In genomic region chrX:10602646-10603045, GRCh38 we compare ENCODE assay signal across 18 cellular contexts. TPM values are rescaled to one million over a fixed set of nuclear protein-coding genes. Genes with fewer than 3 reads are reported as not detected.
DNase-seq lines count a peak whose midpoint lies in the region; ATAC-seq, FAIRE-seq and TF ChIP-seq lines count a peak whose summit lies in the region.
"Had no signal": no experiment of that assay in that cellular context is flagged by ENCODE, and none has a peak within 500 bp of the region (broad histone marks: within the 10 kb centered on the region; RNA-seq: fewer than 3 reads in every experiment).

No MANE protein-coding gene starts in this region.

- FAIRE-seq in HepG2 (lab: Jason Lieb, UNC), result no peak
- FAIRE-seq: D721Med had no signal

- no TSS peak for BruUV-seq in HepG2 (replicated peaks; lab: Mats Ljungman, UMichigan)

- intact Hi-C loops in mucosa of descending colon (cut with DNase I, micrococcal nuclease), result no loop called here
- intact Hi-C loops in HepG2 (cut with micrococcal nuclease; ENCODE audit: unreplicated experiment), result no loop called here

- in situ Hi-C loops in HepG2 (cut with HindIII; ENCODE audit: extremely low pct_ligation_motif_present, low pct_unique_long_range_greater_than_20kb), result no loop called here

- H2AFZ ChIP-seq in HepG2 (ENCODE audit: low read length), result no peak overlapping the region

- H3K4me3 ChIP-seq in mucosa of descending colon, result no peak overlapping the region
- no peak overlapping the region for H3K4me3 ChIP-seq in HepG2 (replicated peaks in 1 of 3; ENCODE audit: insufficient read depth in 1 of 3, low read depth in 2 of 3, low read length in 3 of 3)
- H3K4me3 ChIP-seq: BLaER1 treated with 17β-estradiol and CSF1 and Interleukin-3, amounts not matched to agents 10 nM and 100 nM; HAP-1 had no signal

- peak; percentile 64 for ATAC-seq in GM18907 (IDR thresholded peaks at IDR 0.05; ENCODE audit: unreplicated experiment)
- ATAC-seq in esophagus mucosa, result peak; percentile 64
- ATAC-seq in mucosa of descending colon, result peak; percentile 91
- ATAC-seq in HepG2, result no peak
- ATAC-seq in HG02852 (IDR thresholded peaks at IDR 0.05; ENCODE audit: unreplicated experiment), result no peak
- ATAC-seq: SK-N-SH treated with all-trans-retinoic acid at 6 μM for 48 hours, T-cell had no signal

- no peak overlapping the region for H3K4me2 ChIP-seq in HepG2 (ENCODE audit: low read depth, low read length)
- H3K4me2 ChIP-seq: BLaER1 treated with 17β-estradiol and CSF1 and Interleukin-3, amounts not matched to agents 10 nM and 100 nM had no signal

- CTCF ChIA-PET in HepG2 (lab: Yijun Ruan, JAX; ENCODE audit: low intra/inter-chr PET ratio, low total read pairs), result no interaction called here

- no peak for TF ChIP-seq POLR2A in HepG2 (IDR thresholded peaks at IDR 0.05; ENCODE audit: insufficient read depth in 1 of 2, low read depth in 2 of 2, low read length in 2 of 2)

- no peak for TF ChIP-seq RAD21 in HepG2 (CRISPR knock-in tag; IDR thresholded peaks at IDR 0.05)

- POLR2A ChIA-PET in HepG2 (lab: Yijun Ruan, JAX), result no interaction called here

- H3K36me3 ChIP-seq in mucosa of descending colon (ENCODE audit: low read depth) (no peaks in the 10 kb centered on the region), HepG2 (replicated peaks in 1 of 2; ENCODE audit: control insufficient read depth in 1 of 2, insufficient read depth in 2 of 2, low read length in 2 of 2) (no peaks in the 10 kb centered on the region)
- H3K36me3 ChIP-seq: BLaER1 treated with 17β-estradiol and CSF1 and Interleukin-3, amounts not matched to agents 10 nM and 100 nM; HAP-1 had no signal

- WGBS in HepG2 (ENCODE audit: low lambda C conversion rate), result no CpG with 5 or more reads among the region's 2 CpGs

- TF ChIP-seq CTCF in mucosa of descending colon (IDR thresholded peaks at IDR 0.05), result no peak
- TF ChIP-seq CTCF in HepG2 (CRISPR knock-in tag; IDR thresholded peaks at IDR 0.05), result no peak

- H3K4me1 ChIP-seq in mucosa of descending colon (ENCODE audit: low read depth), result no peaks in the 10 kb centered on the region
- H3K4me1 ChIP-seq in HepG2 (ENCODE audit: insufficient read depth, low read length), result no peaks in the 10 kb centered on the region
- H3K4me1 ChIP-seq: BLaER1 treated with 17β-estradiol and CSF1 and Interleukin-3, amounts not matched to agents 10 nM and 100 nM had no signal

- no peak for TF ChIP-seq EP300 in HepG2 (IDR thresholded peaks at IDR 0.05; ENCODE audit: low read depth in 2 of 2, low read length in 2 of 2)
- no peak for TF ChIP-seq EP300 in HepG2 (CRISPR knock-in tag; IDR thresholded peaks at IDR 0.05; ENCODE audit: borderline replicate concordance)

- no peak overlapping the region for H3K27ac ChIP-seq in HepG2 (ENCODE audit: extremely low read length, insufficient read depth, low read length)
- H3K27ac ChIP-seq: BLaER1 treated with 17β-estradiol and CSF1 and Interleukin-3, amounts not matched to agents 10 nM and 100 nM had no signal

- H3K9me3 ChIP-seq in mucosa of descending colon (no peaks in the 10 kb centered on the region), HepG2 (ENCODE audit: low read length) (no peaks in the 10 kb centered on the region)
- H3K9me3 ChIP-seq: BLaER1 treated with 17β-estradiol and CSF1 and Interleukin-3, amounts not matched to agents 10 nM and 100 nM; HAP-1 had no signal

- no peak overlapping the region for H3K9ac ChIP-seq in HepG2 (ENCODE audit: insufficient read depth, low read depth, low read length)
- H3K9ac ChIP-seq: BLaER1 treated with 17β-estradiol and CSF1 and Interleukin-3, amounts not matched to agents 10 nM and 100 nM had no signal

- no peaks in the 10 kb centered on the region for H4K20me1 ChIP-seq in HepG2 (ENCODE audit: insufficient read depth, low read length)

- no peaks in the 10 kb centered on the region for H3K79me2 ChIP-seq in HepG2 (ENCODE audit: insufficient read depth, low read length)

- no peaks in the 10 kb centered on the region for H3K27me3 ChIP-seq in HepG2 (ENCODE audit: control insufficient read depth in 1 of 2, insufficient read depth in 2 of 2, low read length in 2 of 2)

- DNase-seq in NCI-H2171 treated with DMSO at 0.1 percent for 48 hours (lab: John Stamatoyannopoulos, UW), result peak; percentile 83
- no peak for DNase-seq in mucosa of descending colon
- DNase-seq in HepG2 (ENCODE audit: low spot score), result no peak
- DNase-seq in NCI-H1436 (lab: John Stamatoyannopoulos, UW), result no peak
- DNase-seq: CD8-positive, alpha-beta memory T cell; DMS79 treated with DMSO at 0.1 percent for 48 hours; NCI-H1105 treated with DMSO at 0.1 percent for 48 hours; NCI-H187 treated with DMSO at 0.1 percent for 48 hours; NCI-H446; SHP77; T-cell had no signal

TF ChIP-seq in HepG2, 621 proteins besides CTCF, POLR2A, EP300 and RAD21:
- TF ChIP-seq CEBPB (IDR thresholded peaks at IDR 0.05; ENCODE audit: borderline replicate concordance, low read depth, low read length), result no peak
- TF ChIP-seq ZSCAN5A (CRISPR knock-in tag; IDR thresholded peaks at IDR 0.05; ENCODE audit: borderline replicate concordance), result no peak
- no peak for TF ChIP-seq KLF15 (CRISPR knock-in tag; IDR thresholded peaks at IDR 0.05; ENCODE audit: borderline replicate concordance)
- TF ChIP-seq ZNF558 (CRISPR knock-in tag; IDR thresholded peaks at IDR 0.05; ENCODE audit: borderline replicate concordance), result no peak
- TF ChIP-seq ZNF720 (CRISPR knock-in tag; IDR thresholded peaks at IDR 0.05), result no peak
- no peak for TF ChIP-seq NAIF1 (CRISPR knock-in tag; IDR thresholded peaks at IDR 0.05; ENCODE audit: borderline replicate concordance)
- TF ChIP-seq HOXA3 (CRISPR knock-in tag; IDR thresholded peaks at IDR 0.05), result no peak
- no peak for TF ChIP-seq ZNF513 (CRISPR knock-in tag; conservative IDR thresholded peaks at IDR 0.05)
- no peak for TF ChIP-seq TRAFD1 (CRISPR knock-in tag; IDR thresholded peaks at IDR 0.05; ENCODE audit: borderline replicate concordance)
- TF ChIP-seq ZNF251 (CRISPR knock-in tag; IDR thresholded peaks at IDR 0.05), result no peak

RNA-seq across cellular contexts. Expression of gene MID1, which starts 17.7 kb away (rescaled TPM):
- total RNA-seq in esophagus mucosa (18.3 TPM), mucosa of descending colon (10 to 100 TPM; 41.4 to 48.8 (median 48.4) TPM), HepG2 (2016; rRNA removed; fragmentation: Illumina TruSeq; extraction: Trizol) (0.86 and 1.2 TPM in 2 replicates)
- total RNA-seq in HepG2 (2016; cell fraction: cytosol; rRNA removed; fragmentation: Illumina TruSeq; extraction: Trizol; ENCODE audit: low read depth), result 1.5 TPM in 2 replicates
- total RNA-seq in HepG2 (2016; cell fraction: insoluble cytoplasmic fraction; rRNA removed; fragmentation: Illumina TruSeq; extraction: Trizol), result 1.00 and 1.2 TPM in 2 replicates
- total RNA-seq in HepG2 (2016; cell fraction: membrane; rRNA removed; fragmentation: Illumina TruSeq; extraction: Trizol), result 1.4 and 1.7 TPM in 2 replicates
- total RNA-seq in HepG2 (2016; cell fraction: nucleus; rRNA removed; fragmentation: Illumina TruSeq; extraction: Trizol), result 1.4 TPM in 2 replicates
- polyA plus RNA-seq in HepG2 (2011; rRNA removed), result 1.1 and 1.2 TPM in 2 replicates
- 0.85 and 1.0 TPM in 2 replicates for polyA plus RNA-seq in HepG2 (2011; cell fraction: cytosol; rRNA removed)
- polyA plus RNA-seq in HepG2 (2011; cell fraction: nucleus; rRNA removed), result 2.2 and 2.4 TPM in 2 replicates
- 1.1 and 1.6 TPM in 2 replicates for polyA plus RNA-seq in HepG2 (2012)
- polyA plus RNA-seq in HepG2 (2016; cell fraction: cytosol; fragmentation: Illumina TruSeq; extraction: Trizol; ENCODE audit: low read depth), result 0.11 and 0.16 TPM in 2 replicates
- polyA plus RNA-seq in HepG2 (2016; cell fraction: insoluble cytoplasmic fraction; fragmentation: Illumina TruSeq; extraction: Trizol; ENCODE audit: low read depth), result 0.65 and 0.91 TPM in 2 replicates
- 0.37 and 0.44 TPM in 2 replicates for polyA plus RNA-seq in HepG2 (2016; cell fraction: membrane; fragmentation: Illumina TruSeq; extraction: Trizol; ENCODE audit: low read depth)
- polyA plus RNA-seq in HepG2 (2016; cell fraction: nucleus; fragmentation: Illumina TruSeq; extraction: Trizol; ENCODE audit: insufficient read depth, low read depth), result 1.5 and 2.3 TPM in 2 replicates
- 9.5 and 48.9 TPM in 2 replicates for polyA minus RNA-seq in HepG2 (2011; rRNA and poly(A)+ RNA removed; ENCODE audit: low replicate concordance)
- 1.5 and 1.6 TPM in 2 replicates for polyA minus RNA-seq in HepG2 (2011; cell fraction: cytosol; rRNA and poly(A)+ RNA removed)
- polyA minus RNA-seq in HepG2 (2011; cell fraction: nucleus; rRNA and poly(A)+ RNA removed), result 2.5 and 2.6 TPM in 2 replicates
- total RNA-seq: CD8-positive, alpha-beta memory T cell had no signal
- polyA plus RNA-seq: CD8-positive, alpha-beta memory T cell had no signal

Comparison
In these comparisons a context has a peak if more than half of its experiments do, and no peak if none do; other contexts are left out.
1. ATAC-seq: peak in GM18907 (single experiment), esophagus mucosa (single experiment) and mucosa of descending colon (single experiment); none in HepG2 (single experiment) and HG02852 (single experiment).